In the genomic region with DNA sequence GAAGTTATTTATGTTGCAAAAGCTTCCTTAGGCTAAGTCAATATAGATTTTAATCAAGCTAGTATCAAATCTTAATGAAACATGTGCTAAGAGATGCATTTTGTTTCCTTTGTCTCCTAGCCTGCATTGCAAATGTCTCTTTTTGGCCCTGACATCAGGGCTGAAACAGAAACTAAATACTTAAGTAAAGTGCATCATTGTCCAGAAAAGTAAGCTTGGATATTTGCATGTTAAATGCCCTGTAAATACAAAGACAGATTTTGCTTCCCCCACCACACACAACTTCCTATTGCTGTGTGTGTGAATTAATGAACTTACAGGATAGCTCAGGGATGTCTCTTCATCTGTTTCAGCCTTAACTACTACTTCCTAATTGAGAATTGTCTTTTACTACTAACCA, we compare ENCODE assay signal across 23 cellular contexts. TPM values are rescaled to one million over a fixed set of nuclear protein-coding genes. Genes with fewer than 3 reads are reported as not detected.
DNase-seq lines count a peak whose midpoint lies in the region; ATAC-seq, FAIRE-seq and TF ChIP-seq lines count a peak whose summit lies in the region.
"Had no signal": no experiment of that assay in that cellular context is flagged by ENCODE, and none has a peak within 500 bp of the region (broad histone marks: within the 10 kb centered on the region; RNA-seq: fewer than 3 reads in every experiment).

No MANE protein-coding gene starts in this region.

- no peaks in the 10 kb centered on the region for H4K20me1 ChIP-seq in MM.1S (ENCODE audit: insufficient read depth, low read length)

- no peaks in the 10 kb centered on the region for H3K9me2 ChIP-seq in MM.1S (replicated peaks; ENCODE audit: insufficient read depth, low read length)

- H3K4me2 ChIP-seq in MM.1S (ENCODE audit: low read depth, low read length), result peak overlapping the region; percentile 23

- ATAC-seq in HG02610 (IDR thresholded peaks at IDR 0.05; ENCODE audit: unreplicated experiment), result peak; percentile 62
- no peak for ATAC-seq in GM21367 (IDR thresholded peaks at IDR 0.05; ENCODE audit: unreplicated experiment)
- no peak for ATAC-seq in HG02981 (IDR thresholded peaks at IDR 0.05; ENCODE audit: unreplicated experiment)
- ATAC-seq: HCT116, PC-3 had no signal

- no peak for TF ChIP-seq POLR2A in GM12891 (IDR thresholded peaks at IDR 0.05; ENCODE audit: low read depth, low read length)

- TF ChIP-seq CTCF in GM20000 (IDR thresholded peaks at IDR 0.05; ENCODE audit: extremely low read depth, missing control alignments), result no peak
- TF ChIP-seq CTCF in MM.1S (IDR thresholded peaks at IDR 0.05; ENCODE audit: low read length), result no peak

- no peak overlapping the region for H3K4me3 ChIP-seq in MM.1S (ENCODE audit: low read length)
- H3K4me3 ChIP-seq: GM23248 had no signal

- H3F3A ChIP-seq in MM.1S (ENCODE audit: insufficient read depth, low read length), result no peaks in the 10 kb centered on the region

- H3K4me1 ChIP-seq in MM.1S (ENCODE audit: low read length), result peaks cover 8% of the 10 kb centered on the region

- FAIRE-seq in GM12891 (lab: Jason Lieb, UNC), result peak; percentile 81
- FAIRE-seq: G401.6 had no signal

- no peaks in the 10 kb centered on the region for H3K27me3 ChIP-seq in MM.1S (replicated peaks; ENCODE audit: insufficient read depth, low read length)

- no peak for DNase-seq in GM12891 (ENCODE audit: insufficient read length, low spot score)
- DNase-seq in GM20000 (ENCODE audit: low spot score), result peak; percentile 20
- DNase-seq in MM.1S, result peak; percentile 45
- DNase-seq in NK-92 (lab: John Stamatoyannopoulos, UW; ENCODE audit: unreplicated experiment), result no peak
- no peak for DNase-seq in dedifferentiated amniotic fluid mesenchymal stem cell (ENCODE audit: extremely low spot score)
- DNase-seq: 8988T, GM23248, NCI-H1048, NCI-H2081, NCI-H2171 treated with DMSO at 0.1 percent for 48 hours, NCI-H446 treated with DMSO at 0.1 percent for 48 hours, NCI-H69, PC-3, RPMI8226, SIG-M5, T1000 had no signal

- H3K27ac ChIP-seq in MM.1S (ENCODE audit: low read length), result no peak overlapping the region
- H3K27ac ChIP-seq: GM23248, HL-60 had no signal

- H3K9ac ChIP-seq in MM.1S (ENCODE audit: low read length), result no peak overlapping the region
- H3K9ac ChIP-seq: GM23248 had no signal

- peak overlapping the region; percentile 49; the same call in 1 of the 2 replicates for H2AFZ ChIP-seq in MM.1S (ENCODE audit: low read length)
- H2AFZ ChIP-seq: GM23248 had no signal

- no peaks in the 10 kb centered on the region for H3K36me3 ChIP-seq in MM.1S (replicated peaks; ENCODE audit: insufficient read depth, low read length)

- H3K79me2 ChIP-seq in MM.1S (ENCODE audit: low read length), result no peaks in the 10 kb centered on the region

- no peaks in the 10 kb centered on the region for H3K9me3 ChIP-seq in MM.1S (replicated peaks; ENCODE audit: insufficient read depth, low read length)

TF ChIP-seq in GM12891, 5 proteins besides CTCF, POLR2A, EP300 and RAD21:
- TF ChIP-seq POLR2AphosphoS5 (IDR thresholded peaks at IDR 0.05; ENCODE audit: low read depth, low read length) (no peak), PAX5 (IDR thresholded peaks at IDR 0.05; ENCODE audit: insufficient read depth, low read length, severe bottlenecking) (no peak), POU2F2 (IDR thresholded peaks at IDR 0.05; ENCODE audit: low read depth, low read length) (no peak), SPI1 (IDR thresholded peaks at IDR 0.05; ENCODE audit: low read depth, low read length) (no peak), TAF1 (IDR thresholded peaks at IDR 0.05; ENCODE audit: low read depth, low read length) (no peak)

RNA-seq across cellular contexts. Expression of gene STAMBPL1, which starts 9.9 kb away (rescaled TPM):
- polyA plus RNA-seq in GM12891 (2012; ENCODE audit: low read depth, missing spikeins), result 14.6 TPM

RNA-seq across cellular contexts. Expression of gene ANKRD22, which starts 18.5 kb away (rescaled TPM):
- 0.39 TPM for polyA plus RNA-seq in GM12891 (2012; ENCODE audit: low read depth, missing spikeins)
- polyA plus RNA-seq: AG04450, GM23248 had no signal

Comparison
In these comparisons a context has a peak if more than half of its experiments do, and no peak if none do; other contexts are left out.
1. DNase-seq: peak in GM20000 (single experiment) and MM.1S (single experiment); none in GM12891 (single experiment), NK-92 (single experiment) and dedifferentiated amniotic fluid mesenchymal stem cell (single experiment).